Comparison of ENCODE assay signal across 1 cellular context in the genomic region with DNA sequence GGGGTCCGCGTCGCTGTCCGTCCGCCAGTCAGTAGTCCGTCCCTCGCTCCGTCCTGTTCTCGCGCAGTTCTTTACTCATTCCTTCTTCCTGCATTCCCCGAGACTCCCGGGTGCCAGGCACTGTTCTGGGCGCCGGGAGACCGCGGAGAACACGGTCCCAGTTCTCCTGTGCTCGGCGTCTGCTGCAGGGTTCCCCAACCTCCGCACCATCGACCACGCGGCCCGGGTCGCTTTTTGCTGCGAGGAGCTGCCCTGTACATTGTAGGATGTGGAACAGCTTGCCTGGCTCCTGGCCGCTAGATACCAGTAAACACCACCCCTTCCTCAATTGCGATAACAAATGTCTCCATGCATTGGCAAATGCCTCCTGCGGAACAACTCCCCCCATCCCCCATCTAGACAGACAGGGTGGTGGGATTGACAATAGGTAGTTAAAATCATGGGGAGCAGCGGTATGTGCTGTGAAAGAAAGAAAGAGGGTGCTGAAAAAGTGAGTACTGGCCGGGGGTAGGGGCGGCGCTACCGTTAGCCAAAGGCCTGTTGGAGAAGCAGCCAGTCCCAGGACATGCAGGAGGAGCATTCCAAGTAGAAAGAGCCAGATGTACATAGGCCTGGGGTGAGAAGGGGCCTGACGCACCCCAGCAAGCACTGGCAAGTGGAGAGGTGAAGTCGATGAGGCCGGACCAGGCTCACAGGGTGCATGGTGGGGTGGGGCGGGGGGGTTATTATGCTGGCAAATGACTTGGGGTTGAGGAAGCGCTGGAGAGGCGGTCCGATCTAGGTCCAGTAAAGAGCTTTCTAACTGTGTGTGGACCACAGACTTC.
TF ChIP-seq lines count a peak whose summit lies in the region.

No MANE protein-coding gene starts in this region.

TF ChIP-seq in A549, 52 proteins besides CTCF, POLR2A, EP300 and RAD21 (continued from another document):
- TF ChIP-seq, protein P1, sequence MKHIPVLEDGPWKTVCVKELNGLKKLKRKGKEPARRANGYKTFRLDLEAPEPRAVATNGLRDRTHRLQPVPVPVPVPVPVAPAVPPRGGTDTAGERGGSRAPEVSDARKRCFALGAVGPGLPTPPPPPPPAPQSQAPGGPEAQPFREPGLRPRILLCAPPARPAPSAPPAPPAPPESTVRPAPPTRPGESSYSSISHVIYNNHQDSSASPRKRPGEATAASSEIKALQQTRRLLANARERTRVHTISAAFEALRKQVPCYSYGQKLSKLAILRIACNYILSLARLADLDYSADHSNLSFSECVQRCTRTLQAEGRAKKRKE (CRISPR knock-in tag; IDR thresholded peaks at IDR 0.05; ENCODE audit: low read depth) = no peak
- TF ChIP-seq, protein P2, sequence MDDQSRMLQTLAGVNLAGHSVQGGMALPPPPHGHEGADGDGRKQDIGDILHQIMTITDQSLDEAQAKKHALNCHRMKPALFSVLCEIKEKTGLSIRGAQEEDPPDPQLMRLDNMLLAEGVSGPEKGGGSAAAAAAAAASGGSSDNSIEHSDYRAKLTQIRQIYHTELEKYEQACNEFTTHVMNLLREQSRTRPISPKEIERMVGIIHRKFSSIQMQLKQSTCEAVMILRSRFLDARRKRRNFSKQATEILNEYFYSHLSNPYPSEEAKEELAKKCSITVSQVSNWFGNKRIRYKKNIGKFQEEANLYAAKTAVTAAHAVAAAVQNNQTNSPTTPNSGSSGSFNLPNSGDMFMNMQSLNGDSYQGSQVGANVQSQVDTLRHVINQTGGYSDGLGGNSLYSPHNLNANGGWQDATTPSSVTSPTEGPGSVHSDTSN (IDR thresholded peaks at IDR 0.05) = no peak
- TF ChIP-seq KDM1A (IDR thresholded peaks at IDR 0.05; ENCODE audit: low read depth) = no peak
- no peak for TF ChIP-seq GATA3 (IDR thresholded peaks at IDR 0.05; ENCODE audit: borderline replicate concordance)
- TF ChIP-seq FOSB (CRISPR knock-in tag; IDR thresholded peaks at IDR 0.05) = no peak
- no peak for TF ChIP-seq MAFK (IDR thresholded peaks at IDR 0.05; ENCODE audit: partially characterized antibody)
- no peak for TF ChIP-seq CBX8 (IDR thresholded peaks at IDR 0.05)
- no peak for TF ChIP-seq HOXB5 (CRISPR knock-in tag; IDR thresholded peaks at IDR 0.05)
- no peak for TF ChIP-seq POLR2AphosphoS2 (conservative IDR thresholded peaks at IDR 0.05; ENCODE audit: low read length)
- TF ChIP-seq RARB (CRISPR knock-in tag; IDR thresholded peaks at IDR 0.05) = no peak
TF ChIP-seq in A549: peak in this region for 0.
